ENCODE assay signal across 2 cellular contexts in the genomic region with DNA sequence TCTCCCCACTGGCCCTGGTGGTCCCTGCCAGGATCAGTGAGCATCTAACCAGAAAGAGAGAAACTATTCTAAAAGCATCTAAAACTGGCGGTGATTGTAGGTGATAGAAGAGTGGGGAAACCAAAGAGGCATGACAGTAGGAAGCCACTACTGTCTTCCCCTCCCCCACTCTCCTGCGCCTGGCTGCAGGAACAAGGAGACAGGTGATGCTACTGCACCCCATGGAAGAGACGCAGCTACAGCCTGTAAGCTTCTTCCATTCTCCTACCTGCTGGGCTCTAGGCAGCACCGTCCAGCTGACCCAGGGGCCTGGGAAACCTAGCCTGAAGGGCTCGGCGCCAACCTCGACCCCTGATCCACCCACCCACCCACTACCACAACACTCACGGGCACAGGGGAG.
A peak's percentile ranks its signal among the peaks of the same experiment; 100 is the strongest.
TF ChIP-seq lines count a peak whose summit lies in the region.

No MANE protein-coding gene starts in this region.

TF ChIP-seq in WTC11, 78 proteins besides CTCF, POLR2A, EP300 and RAD21 (continues in another document):
- no peak for TF ChIP-seq E2F4 (CRISPR knock-in tag; IDR thresholded peaks at IDR 0.05; ENCODE audit: borderline replicate concordance, low read depth)
- no peak for TF ChIP-seq CDX4 (CRISPR knock-in tag; IDR thresholded peaks at IDR 0.05; ENCODE audit: borderline replicate concordance)
- no peak for TF ChIP-seq NFE2L1 (CRISPR knock-in tag; IDR thresholded peaks at IDR 0.05)
- no peak for TF ChIP-seq NR1H2 (CRISPR knock-in tag; IDR thresholded peaks at IDR 0.05)
- TF ChIP-seq MYBL2 (CRISPR knock-in tag; IDR thresholded peaks at IDR 0.05): no peak
- no peak for TF ChIP-seq EMX1 (CRISPR knock-in tag; IDR thresholded peaks at IDR 0.05)
- TF ChIP-seq RORB (CRISPR knock-in tag; IDR thresholded peaks at IDR 0.05): no peak
- TF ChIP-seq, protein P1, sequence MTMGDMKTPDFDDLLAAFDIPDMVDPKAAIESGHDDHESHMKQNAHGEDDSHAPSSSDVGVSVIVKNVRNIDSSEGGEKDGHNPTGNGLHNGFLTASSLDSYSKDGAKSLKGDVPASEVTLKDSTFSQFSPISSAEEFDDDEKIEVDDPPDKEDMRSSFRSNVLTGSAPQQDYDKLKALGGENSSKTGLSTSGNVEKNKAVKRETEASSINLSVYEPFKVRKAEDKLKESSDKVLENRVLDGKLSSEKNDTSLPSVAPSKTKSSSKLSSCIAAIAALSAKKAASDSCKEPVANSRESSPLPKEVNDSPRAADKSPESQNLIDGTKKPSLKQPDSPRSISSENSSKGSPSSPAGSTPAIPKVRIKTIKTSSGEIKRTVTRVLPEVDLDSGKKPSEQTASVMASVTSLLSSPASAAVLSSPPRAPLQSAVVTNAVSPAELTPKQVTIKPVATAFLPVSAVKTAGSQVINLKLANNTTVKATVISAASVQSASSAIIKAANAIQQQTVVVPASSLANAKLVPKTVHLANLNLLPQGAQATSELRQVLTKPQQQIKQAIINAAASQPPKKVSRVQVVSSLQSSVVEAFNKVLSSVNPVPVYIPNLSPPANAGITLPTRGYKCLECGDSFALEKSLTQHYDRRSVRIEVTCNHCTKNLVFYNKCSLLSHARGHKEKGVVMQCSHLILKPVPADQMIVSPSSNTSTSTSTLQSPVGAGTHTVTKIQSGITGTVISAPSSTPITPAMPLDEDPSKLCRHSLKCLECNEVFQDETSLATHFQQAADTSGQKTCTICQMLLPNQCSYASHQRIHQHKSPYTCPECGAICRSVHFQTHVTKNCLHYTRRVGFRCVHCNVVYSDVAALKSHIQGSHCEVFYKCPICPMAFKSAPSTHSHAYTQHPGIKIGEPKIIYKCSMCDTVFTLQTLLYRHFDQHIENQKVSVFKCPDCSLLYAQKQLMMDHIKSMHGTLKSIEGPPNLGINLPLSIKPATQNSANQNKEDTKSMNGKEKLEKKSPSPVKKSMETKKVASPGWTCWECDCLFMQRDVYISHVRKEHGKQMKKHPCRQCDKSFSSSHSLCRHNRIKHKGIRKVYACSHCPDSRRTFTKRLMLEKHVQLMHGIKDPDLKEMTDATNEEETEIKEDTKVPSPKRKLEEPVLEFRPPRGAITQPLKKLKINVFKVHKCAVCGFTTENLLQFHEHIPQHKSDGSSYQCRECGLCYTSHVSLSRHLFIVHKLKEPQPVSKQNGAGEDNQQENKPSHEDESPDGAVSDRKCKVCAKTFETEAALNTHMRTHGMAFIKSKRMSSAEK (CRISPR knock-in tag; IDR thresholded peaks at IDR 0.05; ENCODE audit: borderline replicate concordance): no peak
- TF ChIP-seq ZNF263 (CRISPR knock-in tag; IDR thresholded peaks at IDR 0.05; ENCODE audit: low read depth): no peak
- no peak for TF ChIP-seq ZNF423 (CRISPR knock-in tag; IDR thresholded peaks at IDR 0.05)
- TF ChIP-seq HMGA2 (CRISPR knock-in tag; IDR thresholded peaks at IDR 0.05): no peak
- TF ChIP-seq CREB1 (CRISPR knock-in tag; IDR thresholded peaks at IDR 0.05): no peak
- TF ChIP-seq AR (CRISPR knock-in tag; IDR thresholded peaks at IDR 0.05): no peak
- TF ChIP-seq TEAD1 (CRISPR knock-in tag; IDR thresholded peaks at IDR 0.05): no peak
- TF ChIP-seq ZNF396 (CRISPR knock-in tag; IDR thresholded peaks at IDR 0.05; ENCODE audit: borderline replicate concordance): no peak

TF ChIP-seq in H1, 55 proteins besides CTCF, POLR2A, EP300 and RAD21:
- TF ChIP-seq SUZ12 (IDR thresholded peaks at IDR 0.05; ENCODE audit: low read length) (no peak), RFX5 (IDR thresholded peaks at IDR 0.05; ENCODE audit: borderline replicate concordance, low read depth, low read length) (peak; percentile 32; the same call in 1 of the 2 replicates)
